ENCODE assay signal across 1 cellular context in the genomic region with DNA sequence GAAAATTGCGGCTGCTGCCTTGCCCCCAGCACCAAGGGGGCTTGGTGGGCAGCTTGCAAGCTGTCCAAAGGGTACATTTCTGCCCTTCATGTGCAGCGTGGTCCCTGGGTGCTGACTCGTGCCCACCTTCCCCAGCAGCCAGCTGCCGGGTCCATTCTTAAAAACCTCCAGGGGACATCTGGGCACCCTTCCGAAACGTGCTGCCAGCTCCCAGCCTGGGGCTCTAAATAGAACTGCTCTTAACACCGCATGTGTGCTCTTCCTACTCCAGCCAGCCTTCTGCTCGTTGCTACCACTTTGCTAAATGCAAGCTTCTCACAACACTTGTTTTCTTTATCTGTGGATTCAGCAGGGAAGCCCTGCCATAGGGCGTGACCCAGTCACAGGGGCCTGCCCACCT.
TF ChIP-seq lines count a peak whose summit lies in the region.

No MANE protein-coding gene starts in this region.

TF ChIP-seq in SK-N-SH, 30 proteins besides CTCF, POLR2A, EP300 and RAD21 (continued from another document):
- no peak for TF ChIP-seq FOXM1 (IDR thresholded peaks at IDR 0.05; ENCODE audit: low read depth)
- TF ChIP-seq YY1 (IDR thresholded peaks at IDR 0.05; ENCODE audit: low read depth): no peak
- TF ChIP-seq EZH2phosphoT487 (IDR thresholded peaks at IDR 0.05; ENCODE audit: borderline replicate concordance, low read depth): no peak
- TF ChIP-seq JUND (IDR thresholded peaks at IDR 0.05): no peak
- TF ChIP-seq IRF3 (IDR thresholded peaks at IDR 0.05; ENCODE audit: low read depth, low read length): no peak
- TF ChIP-seq, protein P1, sequence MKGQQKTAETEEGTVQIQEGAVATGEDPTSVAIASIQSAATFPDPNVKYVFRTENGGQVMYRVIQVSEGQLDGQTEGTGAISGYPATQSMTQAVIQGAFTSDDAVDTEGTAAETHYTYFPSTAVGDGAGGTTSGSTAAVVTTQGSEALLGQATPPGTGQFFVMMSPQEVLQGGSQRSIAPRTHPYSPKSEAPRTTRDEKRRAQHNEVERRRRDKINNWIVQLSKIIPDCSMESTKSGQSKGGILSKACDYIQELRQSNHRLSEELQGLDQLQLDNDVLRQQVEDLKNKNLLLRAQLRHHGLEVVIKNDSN (IDR thresholded peaks at IDR 0.05; ENCODE audit: borderline replicate concordance, low read depth): no peak
- no peak for TF ChIP-seq RXRA (IDR thresholded peaks at IDR 0.05; ENCODE audit: borderline replicate concordance, low read depth)
- no peak for TF ChIP-seq SMC3 (IDR thresholded peaks at IDR 0.05; ENCODE audit: low read depth, low read length)
- no peak for TF ChIP-seq CHD2 (IDR thresholded peaks at IDR 0.05; ENCODE audit: low read length, partially characterized antibody)
- no peak for TF ChIP-seq NFIC (IDR thresholded peaks at IDR 0.05; ENCODE audit: borderline replicate concordance)
